In genomic region chr20:20713244-20713765, GRCh38 we compare ENCODE assay signal across 8 cellular contexts. TPM values are rescaled to one million over a fixed set of nuclear protein-coding genes. Genes with fewer than 3 reads are reported as not detected.
DNase-seq lines count a peak whose midpoint lies in the region; ATAC-seq lines count a peak whose summit lies in the region.

No MANE protein-coding gene starts in this region.

- H3K27me3 Mint-ChIP-seq in activated CD8-positive, alpha-beta memory T cell treated with anti-CD3 and anti-CD28 coated beads, Interleukin-2, amount 10 ng/mL, durations not matched to agents 7 days and 5 days, result peaks cover 2% of the 10 kb centered on the region
- peaks cover 5% of the 10 kb centered on the region for H3K27me3 Mint-ChIP-seq in activated naive CD8-positive, alpha-beta T cell treated with anti-CD3 and anti-CD28 coated beads, Interleukin-2, amount 10 ng/mL, durations not matched to agents 7 days and 5 days
- H3K27me3 Mint-ChIP-seq in immature natural killer cell (ENCODE audit: low read depth in 3 of 3), result peaks cover 0 to 4% (median 3%) of the 10 kb centered on the region in 3 donors

- H3K27ac ChIP-seq in substantia nigra (ENCODE audit: low read depth, low read length, poor library complexity, severe bottlenecking), result peak overlapping the region; percentile 91

- CTCF ChIA-PET in activated CD8-positive, alpha-beta memory T cell treated with anti-CD3 and anti-CD28 coated beads, Interleukin-2, amount 10 ng/mL, durations not matched to agents 7 days and 5 days (lab: Charles Lee), result interaction anchor here (0.8 to 1.2 kb wide), 3 partner anchors 10 to 119 kb away, joined by 3 read pairs; no protein-coding TSS in a partner anchor

- no peak overlapping the region for H3K27ac Mint-ChIP-seq in activated CD8-positive, alpha-beta memory T cell treated with anti-CD3 and anti-CD28 coated beads, Interleukin-2, amount 10 ng/mL, durations not matched to agents 7 days and 5 days
- H3K27ac Mint-ChIP-seq in activated naive CD8-positive, alpha-beta T cell treated with anti-CD3 and anti-CD28 coated beads, Interleukin-2, amount 10 ng/mL, durations not matched to agents 7 days and 5 days, result peak overlapping the region; percentile 92
- peak overlapping the region; percentile 90 to 97 (median 96) for H3K27ac Mint-ChIP-seq in immature natural killer cell

- ATAC-seq in activated CD8-positive, alpha-beta memory T cell treated with anti-CD3 and anti-CD28 coated beads, Interleukin-2, amount 10 ng/mL, durations not matched to agents 7 days and 5 days, result no peak
- ATAC-seq in activated naive CD8-positive, alpha-beta T cell treated with anti-CD3 and anti-CD28 coated beads, Interleukin-2, amount 10 ng/mL, durations not matched to agents 7 days and 5 days (ENCODE audit: low read depth), result no peak

- DNase-seq in activated CD8-positive, alpha-beta memory T cell treated with anti-CD3 and anti-CD28 coated beads, Interleukin-2, amount 10 ng/mL, durations not matched to agents 7 days and 5 days, result no peak
- no peak for DNase-seq in activated CD8-positive, alpha-beta memory T cell treated with anti-CD3 and anti-CD28 coated beads for 24 hours
- DNase-seq in activated naive CD8-positive, alpha-beta T cell treated with anti-CD3 and anti-CD28 coated beads, Interleukin-2, amount 10 ng/mL, durations not matched to agents 7 days and 5 days, result no peak
- DNase-seq in immature natural killer cell (no peak), substantia nigra (lab: John Stamatoyannopoulos, UW) (peak in 9 of 49 donors; percentile 15 to 64 (median 39)), KG1 (lab: John Stamatoyannopoulos, UW) (no peak), SW480 (ENCODE audit: low spot score) (no peak), hippocampal formation (lab: John Stamatoyannopoulos, UW) (no peak)

- H3K9me3 Mint-ChIP-seq in activated CD8-positive, alpha-beta memory T cell treated with anti-CD3 and anti-CD28 coated beads, Interleukin-2, amount 10 ng/mL, durations not matched to agents 7 days and 5 days (ENCODE audit: low read depth), result no peaks in the 10 kb centered on the region
- no peaks in the 10 kb centered on the region for H3K9me3 Mint-ChIP-seq in activated naive CD8-positive, alpha-beta T cell treated with anti-CD3 and anti-CD28 coated beads, Interleukin-2, amount 10 ng/mL, durations not matched to agents 7 days and 5 days
- H3K9me3 Mint-ChIP-seq in immature natural killer cell, result no peaks in the 10 kb centered on the region

- POLR2A ChIA-PET in activated naive CD8-positive, alpha-beta T cell treated with anti-CD3 and anti-CD28 coated beads, Interleukin-2, amount 10 ng/mL, durations not matched to agents 7 days and 5 days (lab: Charles Lee), result interaction anchor here (1.0 to 1.2 kb wide), 2 partner anchors 661 to 696 kb away, joined by 4 read pairs; partner anchors contain the start of genes CFAP61, CRNKL1 and NAA20

- H3K4me3 Mint-ChIP-seq in activated CD8-positive, alpha-beta memory T cell treated with anti-CD3 and anti-CD28 coated beads, Interleukin-2, amount 10 ng/mL, durations not matched to agents 7 days and 5 days, result peak overlapping the region; percentile 83
- H3K4me3 Mint-ChIP-seq in activated naive CD8-positive, alpha-beta T cell treated with anti-CD3 and anti-CD28 coated beads, Interleukin-2, amount 10 ng/mL, durations not matched to agents 7 days and 5 days, result peak overlapping the region; percentile 91
- peak overlapping the region; percentile 94 to 96 (median 95) for H3K4me3 Mint-ChIP-seq in immature natural killer cell

- H3K36me3 Mint-ChIP-seq in activated CD8-positive, alpha-beta memory T cell treated with anti-CD3 and anti-CD28 coated beads, Interleukin-2, amount 10 ng/mL, durations not matched to agents 7 days and 5 days, result peaks cover 3% of the 10 kb centered on the region
- peaks cover 9% of the 10 kb centered on the region for H3K36me3 Mint-ChIP-seq in activated naive CD8-positive, alpha-beta T cell treated with anti-CD3 and anti-CD28 coated beads, Interleukin-2, amount 10 ng/mL, durations not matched to agents 7 days and 5 days
- H3K36me3 Mint-ChIP-seq in immature natural killer cell, result no peaks in the 10 kb centered on the region

- peaks cover 29% of the 10 kb centered on the region for H3K4me1 Mint-ChIP-seq in activated CD8-positive, alpha-beta memory T cell treated with anti-CD3 and anti-CD28 coated beads, Interleukin-2, amount 10 ng/mL, durations not matched to agents 7 days and 5 days
- peaks cover 19% of the 10 kb centered on the region for H3K4me1 Mint-ChIP-seq in activated naive CD8-positive, alpha-beta T cell treated with anti-CD3 and anti-CD28 coated beads, Interleukin-2, amount 10 ng/mL, durations not matched to agents 7 days and 5 days
- H3K4me1 Mint-ChIP-seq in immature natural killer cell, result peaks cover 25 to 32% of the 10 kb centered on the region in 2 donors

RNA-seq across cellular contexts. Expression of gene RALGAPA2, which starts 0.9 kb away (rescaled TPM):
- 10 to 100 TPM; 11.7 to 16.0 TPM for total RNA-seq in activated CD8-positive, alpha-beta memory T cell treated with anti-CD3 and anti-CD28 coated beads, Interleukin-2, amount 10 ng/mL, durations not matched to agents 7 days and 5 days
- 10 to 100 TPM; 25.1 to 28.6 TPM for total RNA-seq in activated naive CD8-positive, alpha-beta T cell treated with anti-CD3 and anti-CD28 coated beads, Interleukin-2, amount 10 ng/mL, durations not matched to agents 7 days and 5 days
- polyA plus RNA-seq in immature natural killer cell, result 1 to 10 TPM; 2.2 to 5.7 (median 2.3) TPM
